ENCODE assay signal across 8 cellular contexts in the genomic region with DNA sequence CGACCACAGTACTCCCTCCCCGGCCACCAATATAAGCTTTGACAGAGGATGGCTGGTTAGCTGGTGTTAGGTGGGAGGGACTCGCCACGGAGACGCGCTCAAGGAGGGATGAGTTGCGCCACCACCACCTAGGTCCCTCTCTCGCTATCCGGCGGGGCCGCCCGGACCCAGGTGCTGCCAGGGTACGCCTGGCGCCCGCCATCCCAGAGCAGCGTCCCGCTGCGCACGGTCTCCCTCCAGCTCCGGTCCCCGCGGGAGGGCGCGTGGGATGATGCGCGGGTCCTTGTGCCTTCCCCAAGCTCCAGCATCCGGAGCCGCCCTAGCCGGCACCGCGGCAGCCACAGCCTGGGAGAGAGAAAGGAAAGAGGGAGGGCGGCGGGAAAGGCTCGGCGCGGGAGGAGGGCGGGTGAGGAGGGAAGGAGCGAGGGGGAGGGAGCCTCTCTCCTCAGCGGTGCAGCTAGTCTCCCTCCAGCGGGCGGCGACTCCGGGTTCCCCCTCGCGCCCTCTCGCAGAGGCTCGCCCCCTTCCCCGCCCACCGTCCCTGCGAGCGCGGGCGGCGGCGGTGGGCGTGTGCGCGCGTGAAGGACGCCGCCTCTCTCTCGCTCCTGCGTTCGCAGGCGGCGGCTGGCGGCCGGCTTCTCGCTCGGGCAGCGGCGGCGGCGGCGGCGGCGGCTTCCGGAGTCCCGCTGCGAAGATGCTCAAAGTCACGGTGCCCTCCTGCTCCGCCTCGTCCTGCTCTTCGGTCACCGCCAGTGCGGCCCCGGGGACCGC. TPM values are rescaled to one million over a fixed set of nuclear protein-coding genes. Genes with fewer than 3 reads are reported as not detected.
DNase-seq lines count a peak whose midpoint lies in the region; ATAC-seq and TF ChIP-seq lines count a peak whose summit lies in the region.

Gene CAMK4 (plus strand): TSS at position 595 of the 771 bp plus-strand sequence. CDS start 100 bp downstream, at position 695.

- peak within 1 kb of the TSS; percentile 91 for H3K4me2 ChIP-seq in OCI-LY7 (ENCODE audit: low read length)

- peak within 1 kb of the TSS; percentile 49 for H3K27ac ChIP-seq in OCI-LY7 (ENCODE audit: low read depth, low read length, poor library complexity, severe bottlenecking)

- H3K36me3 ChIP-seq in OCI-LY7 (ENCODE audit: insufficient read depth, low read length) = no peaks in the 10 kb centered on the region

- peak within 1 kb of the TSS; percentile 75 for H3K4me3 ChIP-seq in OCI-LY7 (ENCODE audit: low read depth, low read length, poor library complexity, severe bottlenecking)
- H3K4me3 ChIP-seq in fibroblast of pulmonary artery (replicated peaks; ENCODE audit: low read depth, low read length) = peak within 1 kb of the TSS; percentile 69

- DNase-seq in COLO668 (lab: John Stamatoyannopoulos, UW; ENCODE audit: unreplicated experiment) (peak; percentile 54), OCI-LY7 (ENCODE audit: low spot score) (peak; percentile 82), fibroblast of pulmonary artery (ENCODE audit: low read depth) (peak; percentile 74), nephron progenitor cell (peak; percentile 87)
- peak; percentile 61 to 70 for DNase-seq in activated T-helper 1 cell treated with anti-CD3 and anti-CD28 coated beads, Interleukin-2, amount 50 U/mL, for 16 hours (ENCODE audit: low read depth in 1 of 2, low spot score in 1 of 2)
- peak; percentile 73 to 74 for DNase-seq in stimulated activated naive CD8-positive, alpha-beta T cell treated with anti-CD3 and anti-CD28 coated beads, Interleukin-15, amount 100 ng/mL, for 72 hours

- BruUV-seq in OCI-LY7 (replicated peaks; lab: Mats Ljungman, UMichigan) = no TSS peak

- POLR2A ChIA-PET in OCI-LY7 (lab: Charles Lee) = interaction anchor here (0.6 to 2.6 kb wide), 11 partner anchors 9 to 1893 kb away, joined by 3 to 18 read pairs (median 4); no protein-coding TSS in a partner anchor

- no peaks in the 10 kb centered on the region for H3K36me3 Mint-ChIP-seq in nephron progenitor cell (ENCODE audit: low read depth)

- H3K9me2 ChIP-seq in OCI-LY7 (ENCODE audit: insufficient read depth, low read length) = no peaks in the 10 kb centered on the region

- peaks cover 34% of the 10 kb centered on the region for H3K27me3 Mint-ChIP-seq in nephron progenitor cell (ENCODE audit: low read depth, poor library complexity)
- no peaks in the 10 kb centered on the region for H3K27me3 Mint-ChIP-seq in stimulated activated naive CD8-positive, alpha-beta T cell treated with anti-CD3 and anti-CD28 coated beads, Interleukin-15, amount 100 ng/mL, for 72 hours

- H3K9me3 Mint-ChIP-seq in nephron progenitor cell = no peaks in the 10 kb centered on the region
- no peaks in the 10 kb centered on the region for H3K9me3 Mint-ChIP-seq in stimulated activated naive CD8-positive, alpha-beta T cell treated with anti-CD3 and anti-CD28 coated beads, Interleukin-15, amount 100 ng/mL, for 72 hours

- peak within 1 kb of the TSS; percentile 81 for H2AFZ ChIP-seq in OCI-LY7 (ENCODE audit: low read length)

- H3K9me3 ChIP-seq in OCI-LY7 (ENCODE audit: low read length) = no peaks in the 10 kb centered on the region

- peak within 1 kb of the TSS; percentile 29 for H3K27ac Mint-ChIP-seq in nephron progenitor cell
- peak within 1 kb of the TSS; percentile 94 to 96 for H3K27ac Mint-ChIP-seq in stimulated activated naive CD8-positive, alpha-beta T cell treated with anti-CD3 and anti-CD28 coated beads, Interleukin-15, amount 100 ng/mL, for 72 hours

- peaks cover 44% of the 10 kb centered on the region; the same call in 1 of the 2 replicates for H3K79me2 ChIP-seq in OCI-LY7 (ENCODE audit: insufficient read depth, low read depth, low read length)

- intact Hi-C loops in OCI-LY7 (cut with micrococcal nuclease; ENCODE audit: unreplicated experiment) = loop anchor here (2.0 to 10.0 kb wide), 6 partner anchors 55 to 938 kb away; partner anchors contain the start of gene STARD4

- CTCF ChIA-PET in OCI-LY7 (lab: Charles Lee; ENCODE audit: unreplicated experiment) = interaction anchor here (0.6 to 0.7 kb wide), 3 partner anchors 94 to 1506 kb away, joined by 3 to 11 read pairs (median 5); no protein-coding TSS in a partner anchor

- peak within 1 kb of the TSS; percentile 86 for H3K4me3 Mint-ChIP-seq in nephron progenitor cell
- peak within 1 kb of the TSS; percentile 94 to 98 for H3K4me3 Mint-ChIP-seq in stimulated activated naive CD8-positive, alpha-beta T cell treated with anti-CD3 and anti-CD28 coated beads, Interleukin-15, amount 100 ng/mL, for 72 hours

- TF ChIP-seq CTCF in OCI-LY7 (conservative IDR thresholded peaks at IDR 0.05; ENCODE audit: low read length) (peak; percentile 43), fibroblast of pulmonary artery (IDR thresholded peaks at IDR 0.05; ENCODE audit: low read length, missing control alignments) (peak; percentile 7), nephron progenitor cell (IDR thresholded peaks at IDR 0.05) (no peak)

- H4K20me1 ChIP-seq in OCI-LY7 (ENCODE audit: insufficient read depth, low read length) = no peaks in the 10 kb centered on the region

- ATAC-seq in GM19455 (IDR thresholded peaks at IDR 0.05; ENCODE audit: unreplicated experiment) (peak; percentile 74), HG03565 (IDR thresholded peaks at IDR 0.05; ENCODE audit: unreplicated experiment) (peak; percentile 70)
- ATAC-seq in stimulated activated naive CD8-positive, alpha-beta T cell treated with anti-CD3 and anti-CD28 coated beads, Interleukin-15, amount 100 ng/mL, for 72 hours = peak; percentile 80

- peaks cover 19% of the 10 kb centered on the region for H3K4me1 ChIP-seq in OCI-LY7 (ENCODE audit: insufficient read depth, low read length, poor library complexity, severe bottlenecking)

- peaks cover 13% of the 10 kb centered on the region for H3K4me1 Mint-ChIP-seq in nephron progenitor cell
- peaks cover 27% of the 10 kb centered on the region for H3K4me1 Mint-ChIP-seq in stimulated activated naive CD8-positive, alpha-beta T cell treated with anti-CD3 and anti-CD28 coated beads, Interleukin-15, amount 100 ng/mL, for 72 hours

RNA-seq across cellular contexts. Expression of gene CAMK4, which starts in this region (rescaled TPM):
- 36.5 and 40.2 TPM in 2 replicates for total RNA-seq in OCI-LY7 (2014; rRNA removed; shearing (Covaris generic))
- total RNA-seq in OCI-LY7 (2022) = 25.4 and 31.2 TPM in 2 replicates

Comparison
In these comparisons a context has a peak if more than half of its experiments do, and no peak if none do; other contexts are left out.
1. Peak in every context shown above with its lines: DNase-seq, ATAC-seq, H3K4me3 ChIP-seq and H3K27ac ChIP-seq.